ENCODE assay signal across 1 cellular context in the genomic region with DNA sequence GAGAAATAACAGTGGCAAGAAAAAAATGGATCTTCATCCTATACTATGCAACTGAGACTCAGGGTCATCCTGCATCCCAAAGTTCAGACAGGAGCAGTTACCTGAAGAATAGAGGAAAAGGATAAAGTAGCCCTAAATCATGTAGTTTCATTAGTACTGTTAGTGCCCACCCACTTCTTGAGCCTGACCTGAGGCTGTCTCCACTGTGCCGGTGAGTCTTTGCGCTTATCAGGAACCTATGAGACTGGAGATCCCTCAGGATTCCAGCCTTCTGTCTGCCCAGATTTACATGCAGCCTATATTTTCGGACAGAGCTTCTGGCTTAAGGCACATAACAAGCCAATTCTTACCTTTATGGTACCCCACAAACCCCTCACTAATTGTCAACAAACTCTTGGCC.
TF ChIP-seq lines count a peak whose summit lies in the region.

No MANE protein-coding gene starts in this region.

TF ChIP-seq in SK-N-SH treated with all-trans-retinoic acid at 6 μM for 48 hours, 23 proteins besides CTCF, POLR2A, EP300 and RAD21 (continued from another document):
- no peak for TF ChIP-seq ESRRG (CRISPR knock-in tag; IDR thresholded peaks at IDR 0.05)
- no peak for TF ChIP-seq ARNTL (CRISPR knock-in tag; IDR thresholded peaks at IDR 0.05; ENCODE audit: borderline replicate concordance, low read depth)
- no peak for TF ChIP-seq SNAI2 (CRISPR knock-in tag; IDR thresholded peaks at IDR 0.05)
- TF ChIP-seq GLIS3 (CRISPR knock-in tag; IDR thresholded peaks at IDR 0.05) = no peak
